8 cellular contexts compared by ENCODE assay signal in the genomic region with DNA sequence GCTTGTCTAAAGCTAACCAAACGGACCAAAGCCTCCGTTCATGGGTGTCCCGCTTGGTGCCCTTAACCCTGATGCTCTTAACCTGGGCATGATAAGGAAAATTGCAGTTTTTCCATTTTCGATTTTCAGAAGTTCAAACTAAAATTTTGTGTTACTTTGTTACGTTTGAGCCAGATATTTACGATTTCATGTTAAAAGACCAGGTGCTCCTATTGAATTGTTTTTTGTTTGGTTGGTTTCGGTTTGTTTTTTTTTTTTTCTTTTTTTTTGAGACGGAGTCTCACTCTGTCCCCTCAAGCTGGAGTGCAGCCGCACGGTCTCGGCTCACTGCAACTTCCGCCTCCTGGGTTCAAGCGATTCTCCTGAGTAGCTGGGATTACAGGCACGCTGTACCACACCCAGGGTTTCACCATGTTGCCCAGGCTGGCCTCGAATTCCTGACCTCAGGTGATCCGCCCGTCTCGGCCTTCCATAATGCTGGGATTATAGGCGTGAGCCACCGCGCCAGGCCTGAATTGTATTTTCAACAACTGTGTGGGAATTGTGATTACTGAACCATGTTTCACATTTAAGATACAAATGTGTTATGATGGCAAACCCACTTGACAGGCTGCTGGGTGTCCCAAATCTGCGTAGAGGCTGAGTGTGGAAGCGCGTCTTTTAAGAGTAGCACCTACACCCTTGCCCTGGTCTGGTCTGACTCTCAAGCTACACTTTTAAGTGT. TPM values are rescaled to one million over a fixed set of nuclear protein-coding genes. Genes with fewer than 3 reads are reported as not detected.
DNase-seq lines count a peak whose midpoint lies in the region; ATAC-seq and TF ChIP-seq lines count a peak whose summit lies in the region.

No MANE protein-coding gene starts in this region.

- TF ChIP-seq CTCF in adrenal gland (IDR thresholded peaks at IDR 0.05) (no peak), liver (IDR thresholded peaks at IDR 0.05; ENCODE audit: low read depth, low read length, missing input control) (no peak), type B pancreatic cell (conservative IDR thresholded peaks at IDR 0.05) (no peak)

- no peaks in the 10 kb centered on the region for H3K27me3 ChIP-seq in adrenal gland
- H3K27me3 ChIP-seq in liver (ENCODE audit: control insufficient read depth in 4 of 4, insufficient read depth in 4 of 4, low read length in 3 of 4) = no peaks in the 10 kb centered on the region

- peak overlapping the region; percentile 24 to 99 (median 40) for H3K4me3 ChIP-seq in adrenal gland
- H3K4me3 ChIP-seq in liver (ENCODE audit: low read depth in 1 of 3, low read length in 3 of 3) = peak overlapping the region; percentile 75 to 86 (median 81)

- no peak for DNase-seq in activated T-cell treated with anti-CD3 and anti-CD28 coated beads, Interleukin-2, amount 50 U/mL, for 72 hours
- no peak for DNase-seq in activated T-cell treated with anti-CD3 and anti-CD28 coated beads, Interleukin-2, amount 50 U/mL, for 48 hours
- DNase-seq in adrenal gland (peak in 2 of 7 donors; percentile 29 to 59), type B pancreatic cell (ENCODE audit: extremely low spot score, unreplicated experiment) (no peak), HT-29 (ENCODE audit: low spot score) (no peak), posterior vena cava (ENCODE audit: low spot score) (no peak)

- H3K27me3 Mint-ChIP-seq in activated T-cell treated with anti-CD3 and anti-CD28 coated beads, Interleukin-2, amount 50 U/mL, for 72 hours (ENCODE audit: low read depth) = no peaks in the 10 kb centered on the region
- peaks cover 4% of the 10 kb centered on the region for H3K27me3 Mint-ChIP-seq in type B pancreatic cell

- peak; percentile 1 to 12 for ATAC-seq in activated T-cell treated with anti-CD3 and anti-CD28 coated beads, Interleukin-2, amount 50 U/mL, for 72 hours (replicated peaks in 1 of 2)
- no peak for ATAC-seq in GM18520 (IDR thresholded peaks at IDR 0.05; ENCODE audit: unreplicated experiment)

- TF ChIP-seq POLR2A in adrenal gland (IDR thresholded peaks at IDR 0.05) = no peak

- peaks cover 1 to 10% of the 10 kb centered on the region in 2 donors for H3K36me3 Mint-ChIP-seq in activated T-cell treated with anti-CD3 and anti-CD28 coated beads, Interleukin-2, amount 50 U/mL, for 72 hours (ENCODE audit: insufficient read depth in 2 of 2)
- peaks cover 5% of the 10 kb centered on the region for H3K36me3 Mint-ChIP-seq in type B pancreatic cell

- H3K36me3 ChIP-seq in adrenal gland (replicated peaks in 1 of 2) = no peaks in the 10 kb centered on the region
- no peaks in the 10 kb centered on the region for H3K36me3 ChIP-seq in liver (ENCODE audit: control insufficient read depth in 4 of 4, insufficient read depth in 3 of 4, low read depth in 1 of 4, low read length in 3 of 4)

- H3K4me3 Mint-ChIP-seq in activated T-cell treated with anti-CD3 and anti-CD28 coated beads, Interleukin-2, amount 50 U/mL, for 72 hours = peak overlapping the region; percentile 95 to 97
- H3K4me3 Mint-ChIP-seq in type B pancreatic cell = peak overlapping the region; percentile 94

- peak overlapping the region; percentile 92 to 95 for H3K9ac ChIP-seq in liver (ENCODE audit: low read depth in 1 of 2, low read length in 2 of 2)

- peaks cover 0 to 1% of the 10 kb centered on the region in 2 donors for H3K9me3 Mint-ChIP-seq in activated T-cell treated with anti-CD3 and anti-CD28 coated beads, Interleukin-2, amount 50 U/mL, for 72 hours
- no peaks in the 10 kb centered on the region for H3K9me3 Mint-ChIP-seq in type B pancreatic cell

- intact Hi-C loops in adrenal gland (cut with DNase I) (no loop called here), posterior vena cava (cut with DNase I) (no loop called here)

- H3K9me3 ChIP-seq in adrenal gland (replicated peaks in 1 of 3) = no peaks in the 10 kb centered on the region
- no peaks in the 10 kb centered on the region for H3K9me3 ChIP-seq in liver (ENCODE audit: control insufficient read depth in 4 of 4, low read length in 3 of 4)

- H3K27ac ChIP-seq in adrenal gland = peak overlapping the region; percentile 51 to 96 (median 95)
- H3K27ac ChIP-seq in liver (ENCODE audit: low read depth in 1 of 2, low read length in 2 of 2) = peak overlapping the region; percentile 92 to 94

- H3K4me1 ChIP-seq in adrenal gland (replicated peaks in 1 of 2) = peaks cover 9 to 30% of the 10 kb centered on the region in 2 donors
- peaks cover 2 to 10% (median 7%) of the 10 kb centered on the region in 4 donors for H3K4me1 ChIP-seq in liver (ENCODE audit: control insufficient read depth in 4 of 4, insufficient read depth in 4 of 4, low read length in 3 of 4)

- H3K27ac Mint-ChIP-seq in activated T-cell treated with anti-CD3 and anti-CD28 coated beads, Interleukin-2, amount 50 U/mL, for 72 hours = peak overlapping the region; percentile 97
- peak overlapping the region; percentile 91 for H3K27ac Mint-ChIP-seq in type B pancreatic cell

- WGBS in adrenal gland, 4 donors = 77 to 83% (median 80%) methylated on average over 18 to 24 of the region's 24 CpGs
- WGBS in liver = 82% methylated on average over 24 of the region's 24 CpGs

- no peak for TF ChIP-seq RAD21 in liver (IDR thresholded peaks at IDR 0.05)

- H3K4me1 Mint-ChIP-seq in activated T-cell treated with anti-CD3 and anti-CD28 coated beads, Interleukin-2, amount 50 U/mL, for 72 hours (ENCODE audit: low read depth) = peaks cover 54% of the 10 kb centered on the region
- peaks cover 21% of the 10 kb centered on the region for H3K4me1 Mint-ChIP-seq in type B pancreatic cell (ENCODE audit: unreplicated experiment)

TF ChIP-seq in liver, 16 proteins besides CTCF, POLR2A, EP300 and RAD21:
- TF ChIP-seq, protein P1, sequence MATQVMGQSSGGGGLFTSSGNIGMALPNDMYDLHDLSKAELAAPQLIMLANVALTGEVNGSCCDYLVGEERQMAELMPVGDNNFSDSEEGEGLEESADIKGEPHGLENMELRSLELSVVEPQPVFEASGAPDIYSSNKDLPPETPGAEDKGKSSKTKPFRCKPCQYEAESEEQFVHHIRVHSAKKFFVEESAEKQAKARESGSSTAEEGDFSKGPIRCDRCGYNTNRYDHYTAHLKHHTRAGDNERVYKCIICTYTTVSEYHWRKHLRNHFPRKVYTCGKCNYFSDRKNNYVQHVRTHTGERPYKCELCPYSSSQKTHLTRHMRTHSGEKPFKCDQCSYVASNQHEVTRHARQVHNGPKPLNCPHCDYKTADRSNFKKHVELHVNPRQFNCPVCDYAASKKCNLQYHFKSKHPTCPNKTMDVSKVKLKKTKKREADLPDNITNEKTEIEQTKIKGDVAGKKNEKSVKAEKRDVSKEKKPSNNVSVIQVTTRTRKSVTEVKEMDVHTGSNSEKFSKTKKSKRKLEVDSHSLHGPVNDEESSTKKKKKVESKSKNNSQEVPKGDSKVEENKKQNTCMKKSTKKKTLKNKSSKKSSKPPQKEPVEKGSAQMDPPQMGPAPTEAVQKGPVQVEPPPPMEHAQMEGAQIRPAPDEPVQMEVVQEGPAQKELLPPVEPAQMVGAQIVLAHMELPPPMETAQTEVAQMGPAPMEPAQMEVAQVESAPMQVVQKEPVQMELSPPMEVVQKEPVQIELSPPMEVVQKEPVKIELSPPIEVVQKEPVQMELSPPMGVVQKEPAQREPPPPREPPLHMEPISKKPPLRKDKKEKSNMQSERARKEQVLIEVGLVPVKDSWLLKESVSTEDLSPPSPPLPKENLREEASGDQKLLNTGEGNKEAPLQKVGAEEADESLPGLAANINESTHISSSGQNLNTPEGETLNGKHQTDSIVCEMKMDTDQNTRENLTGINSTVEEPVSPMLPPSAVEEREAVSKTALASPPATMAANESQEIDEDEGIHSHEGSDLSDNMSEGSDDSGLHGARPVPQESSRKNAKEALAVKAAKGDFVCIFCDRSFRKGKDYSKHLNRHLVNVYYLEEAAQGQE (IDR thresholded peaks at IDR 0.05) = no peak
- no peak for TF ChIP-seq TAF1 (conservative IDR thresholded peaks at IDR 0.05)
- no peak for TF ChIP-seq HNF4A (conservative IDR thresholded peaks at IDR 0.05)
- no peak for TF ChIP-seq FOXA1 (IDR thresholded peaks at IDR 0.05)
- TF ChIP-seq JUND (IDR thresholded peaks at IDR 0.05) = no peak
- no peak for TF ChIP-seq RXRA (IDR thresholded peaks at IDR 0.05)
- no peak for TF ChIP-seq NR2F2 (IDR thresholded peaks at IDR 0.05)
TF ChIP-seq in liver: peak in this region for 0.

RNA-seq across cellular contexts. Expression of a gene that starts 0.9 kb away (rescaled TPM):
- total RNA-seq in activated T-cell treated with anti-CD3 and anti-CD28 coated beads, Interleukin-2, amount 50 U/mL, for 72 hours = 10 to 100 TPM; 42.6 to 43.5 TPM
- 10 to 100 TPM in 7 of 8 donors, 1 to 10 TPM in 1; 8.8 to 25.0 (median 17.2) TPM for total RNA-seq in adrenal gland
- polyA plus RNA-seq in adrenal gland = 10 to 100 TPM in 1 of 3 donors, 1 to 10 TPM in 2; 2.9 to 19.7 (median 3.5) TPM
- total RNA-seq in liver = 10 to 100 TPM; 10.0 to 20.3 TPM
- polyA plus RNA-seq in liver = 1 to 10 TPM; 5.1 to 7.5 TPM
- total RNA-seq in type B pancreatic cell (ENCODE audit: low replicate concordance) = 22.7 and 46.9 TPM in 2 replicates
- 27.5 and 33.9 TPM in 2 replicates for total RNA-seq in HT-29 (2014; rRNA removed; shearing (Covaris generic))
- 10 to 100 TPM; 14.2 to 23.1 TPM for total RNA-seq in posterior vena cava

RNA-seq across cellular contexts. Expression of a gene that starts 28.4 kb away (rescaled TPM):
- not detected for total RNA-seq in activated T-cell treated with anti-CD3 and anti-CD28 coated beads, Interleukin-2, amount 50 U/mL, for 72 hours
- total RNA-seq in adrenal gland (not detected), liver (not detected), type B pancreatic cell (ENCODE audit: low replicate concordance) (0.17 TPM in 2 replicates), posterior vena cava (not detected)
- polyA plus RNA-seq in adrenal gland (not detected), liver (not detected)
- total RNA-seq in HT-29 (2014; rRNA removed; shearing (Covaris generic)) = not detected in 2 replicates
